ENCODE assay signal across 8 cellular contexts in genomic region chr15:74373731-74374647, GRCh38. TPM values are rescaled to one million over a fixed set of nuclear protein-coding genes. Genes with fewer than 3 reads are reported as not detected.
DNase-seq lines count a peak whose midpoint lies in the region; ATAC-seq, FAIRE-seq and TF ChIP-seq lines count a peak whose summit lies in the region.

No MANE protein-coding gene starts in this region.

- TF ChIP-seq CTCF in astrocyte (IDR thresholded peaks at IDR 0.05; ENCODE audit: insufficient read depth, low read depth, low read length) (peak; percentile 72), retinal pigment epithelial cell (conservative IDR thresholded peaks at IDR 0.05; ENCODE audit: low read depth, low read length) (peak; percentile 82)

- H3K4me3 ChIP-seq in astrocyte (ENCODE audit: insufficient read depth, low read depth, low read length) (peak overlapping the region; percentile 73), retinal pigment epithelial cell (ENCODE audit: low read length) (peak overlapping the region; percentile 55)

- peak overlapping the region; percentile 96 for H3K4me2 ChIP-seq in astrocyte (ENCODE audit: low read length)

- H3K9ac ChIP-seq in astrocyte (ENCODE audit: low read length): peak overlapping the region; percentile 75

- peaks cover 18% of the 10 kb centered on the region for H3K4me1 ChIP-seq in astrocyte (ENCODE audit: insufficient read depth, low read length)

- H3K4me1 Mint-ChIP-seq in T-helper 2 cell treated with Interferon-gamma antibody and Interleukin-4, amounts not matched to agents 5 μg/mL and 100 μg/mL, for 36 hours (ENCODE audit: low read depth): peaks cover 14% of the 10 kb centered on the region
- no peaks in the 10 kb centered on the region for H3K4me1 Mint-ChIP-seq in astrocyte (ENCODE audit: low read depth, unreplicated experiment)

- no peaks in the 10 kb centered on the region for H3K79me2 ChIP-seq in astrocyte (ENCODE audit: insufficient read depth, low read length)

- H3K36me3 ChIP-seq in astrocyte (ENCODE audit: insufficient read depth, low read length): no peaks in the 10 kb centered on the region

- TF ChIP-seq POLR2A in GM18505 (IDR thresholded peaks at IDR 0.05; ENCODE audit: borderline replicate concordance, extremely low read depth, insufficient read depth, insufficient read length): peak; percentile 42

- H3K9me3 Mint-ChIP-seq in T-helper 2 cell treated with Interferon-gamma antibody and Interleukin-4, amounts not matched to agents 5 μg/mL and 100 μg/mL, for 36 hours: no peaks in the 10 kb centered on the region
- no peaks in the 10 kb centered on the region for H3K9me3 Mint-ChIP-seq in astrocyte (ENCODE audit: unreplicated experiment)

- ATAC-seq in GM18505 (IDR thresholded peaks at IDR 0.05; ENCODE audit: unreplicated experiment) (peak; percentile 73), HG02973 (IDR thresholded peaks at IDR 0.05; ENCODE audit: unreplicated experiment) (peak; percentile 62), GM18870 (IDR thresholded peaks at IDR 0.05; ENCODE audit: unreplicated experiment) (no peak)

- H3K36me3 Mint-ChIP-seq in T-helper 2 cell treated with Interferon-gamma antibody and Interleukin-4, amounts not matched to agents 5 μg/mL and 100 μg/mL, for 36 hours (ENCODE audit: low read depth): no peaks in the 10 kb centered on the region
- no peaks in the 10 kb centered on the region for H3K36me3 Mint-ChIP-seq in astrocyte (ENCODE audit: low read depth, unreplicated experiment)

- H3K27ac Mint-ChIP-seq in T-helper 2 cell treated with Interferon-gamma antibody and Interleukin-4, amounts not matched to agents 5 μg/mL and 100 μg/mL, for 36 hours: peak overlapping the region; percentile 74
- H3K27ac Mint-ChIP-seq in astrocyte (ENCODE audit: unreplicated experiment): peak overlapping the region; percentile 5

- H3K9me3 ChIP-seq in astrocyte (ENCODE audit: insufficient read depth, low read depth, low read length): no peaks in the 10 kb centered on the region

- peaks cover 17% of the 10 kb centered on the region for H3K27me3 ChIP-seq in astrocyte (ENCODE audit: insufficient read depth, low read length)

- peaks cover 18% of the 10 kb centered on the region for H3K27me3 Mint-ChIP-seq in T-helper 2 cell treated with Interferon-gamma antibody and Interleukin-4, amounts not matched to agents 5 μg/mL and 100 μg/mL, for 36 hours (ENCODE audit: low read depth)
- H3K27me3 Mint-ChIP-seq in astrocyte (ENCODE audit: low read depth, unreplicated experiment): peaks cover 25% of the 10 kb centered on the region

- no peak for FAIRE-seq in astrocyte (lab: Jason Lieb, UNC)

- peak overlapping the region; percentile 86 for H3K4me3 Mint-ChIP-seq in T-helper 2 cell treated with Interferon-gamma antibody and Interleukin-4, amounts not matched to agents 5 μg/mL and 100 μg/mL, for 36 hours
- H3K4me3 Mint-ChIP-seq in astrocyte (ENCODE audit: unreplicated experiment): peak overlapping the region; percentile 84

- no peaks in the 10 kb centered on the region for H4K20me1 ChIP-seq in astrocyte (ENCODE audit: insufficient read depth, low read length)

- no peak overlapping the region for H3K27ac ChIP-seq in astrocyte (ENCODE audit: low read depth, low read length)

- DNase-seq in NCI-H1930 (lab: John Stamatoyannopoulos, UW) (peak; percentile 76 to 78), astrocyte (ENCODE audit: low read depth) (peak; percentile 65), hippocampal formation (lab: John Stamatoyannopoulos, UW) (peak; percentile 76 to 85), retinal pigment epithelial cell (ENCODE audit: low read depth) (no peak)
- DNase-seq in T-helper 2 cell treated with Interferon-gamma antibody and Interleukin-4, amounts not matched to agents 5 μg/mL and 100 μg/mL, for 36 hours (ENCODE audit: low spot score): peak; percentile 89

- peak overlapping the region; percentile 87 for H2AFZ ChIP-seq in astrocyte (ENCODE audit: low read depth, low read length)

RNA-seq across cellular contexts. Expression of gene CYP11A1, which starts 6.5 kb away (rescaled TPM):
- 0.43 and 0.60 TPM in 2 replicates for total RNA-seq in astrocyte

RNA-seq across cellular contexts. Expression of gene SEMA7A, which starts 59.8 kb away (rescaled TPM):
- total RNA-seq in astrocyte: 26.7 and 36.3 TPM in 2 replicates
